In the genomic region with DNA sequence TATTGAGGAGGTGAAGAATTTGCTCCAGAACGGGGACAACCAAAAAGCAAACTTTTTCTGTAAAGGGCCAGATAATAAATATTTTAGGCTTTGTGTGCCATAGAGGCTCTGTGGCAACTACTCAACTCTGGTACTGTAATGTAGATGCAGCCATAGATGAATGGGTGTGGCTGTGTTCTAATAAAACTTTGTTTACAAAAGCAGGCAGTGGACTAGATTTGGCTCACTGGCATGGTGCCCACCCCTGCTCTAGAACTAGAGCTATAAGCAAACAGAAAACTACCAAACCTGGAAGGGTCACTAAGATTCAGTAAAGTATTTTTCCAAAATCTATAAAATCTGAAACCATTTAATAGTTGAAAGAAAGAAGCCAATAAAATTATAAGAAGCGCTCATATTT, we compare ENCODE assay signal across 1 cellular context.
TF ChIP-seq lines count a peak whose summit lies in the region.

No MANE protein-coding gene starts in this region.

TF ChIP-seq in IMR-90, 13 proteins besides CTCF, POLR2A, EP300 and RAD21 (continued from another document):
- TF ChIP-seq CHD1 (IDR thresholded peaks at IDR 0.05; ENCODE audit: low read depth, low read length) (no peak), MAZ (IDR thresholded peaks at IDR 0.05; ENCODE audit: borderline replicate concordance, low read depth, low read length) (no peak), NFE2L2 (IDR thresholded peaks at IDR 0.05; ENCODE audit: low read depth, low read length) (no peak), SMC3 (IDR thresholded peaks at IDR 0.05; ENCODE audit: low read depth, low read length) (no peak), RCOR1 (IDR thresholded peaks at IDR 0.05; ENCODE audit: insufficient replicate concordance, low read length) (no peak), FOS (IDR thresholded peaks at IDR 0.05; ENCODE audit: low read depth, low read length) (no peak), RFX5 (IDR thresholded peaks at IDR 0.05; ENCODE audit: low read depth, low read length) (no peak), MXI1 (IDR thresholded peaks at IDR 0.05; ENCODE audit: borderline replicate concordance, low read depth, low read length) (no peak), BHLHE40 (IDR thresholded peaks at IDR 0.05; ENCODE audit: low read depth, low read length) (no peak), MAFK (IDR thresholded peaks at IDR 0.05; ENCODE audit: low read depth, low read length) (no peak)
- TF ChIP-seq, protein P1, sequence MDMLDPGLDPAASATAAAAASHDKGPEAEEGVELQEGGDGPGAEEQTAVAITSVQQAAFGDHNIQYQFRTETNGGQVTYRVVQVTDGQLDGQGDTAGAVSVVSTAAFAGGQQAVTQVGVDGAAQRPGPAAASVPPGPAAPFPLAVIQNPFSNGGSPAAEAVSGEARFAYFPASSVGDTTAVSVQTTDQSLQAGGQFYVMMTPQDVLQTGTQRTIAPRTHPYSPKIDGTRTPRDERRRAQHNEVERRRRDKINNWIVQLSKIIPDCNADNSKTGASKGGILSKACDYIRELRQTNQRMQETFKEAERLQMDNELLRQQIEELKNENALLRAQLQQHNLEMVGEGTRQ (IDR thresholded peaks at IDR 0.05; ENCODE audit: low read depth, low read length), result no peak
- TF ChIP-seq, protein P2, sequence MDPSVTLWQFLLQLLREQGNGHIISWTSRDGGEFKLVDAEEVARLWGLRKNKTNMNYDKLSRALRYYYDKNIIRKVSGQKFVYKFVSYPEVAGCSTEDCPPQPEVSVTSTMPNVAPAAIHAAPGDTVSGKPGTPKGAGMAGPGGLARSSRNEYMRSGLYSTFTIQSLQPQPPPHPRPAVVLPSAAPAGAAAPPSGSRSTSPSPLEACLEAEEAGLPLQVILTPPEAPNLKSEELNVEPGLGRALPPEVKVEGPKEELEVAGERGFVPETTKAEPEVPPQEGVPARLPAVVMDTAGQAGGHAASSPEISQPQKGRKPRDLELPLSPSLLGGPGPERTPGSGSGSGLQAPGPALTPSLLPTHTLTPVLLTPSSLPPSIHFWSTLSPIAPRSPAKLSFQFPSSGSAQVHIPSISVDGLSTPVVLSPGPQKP (IDR thresholded peaks at IDR 0.05; ENCODE audit: borderline replicate concordance, low read depth, low read length), result no peak
